Comparison of ENCODE assay signal across 36 cellular contexts in the genomic region with DNA sequence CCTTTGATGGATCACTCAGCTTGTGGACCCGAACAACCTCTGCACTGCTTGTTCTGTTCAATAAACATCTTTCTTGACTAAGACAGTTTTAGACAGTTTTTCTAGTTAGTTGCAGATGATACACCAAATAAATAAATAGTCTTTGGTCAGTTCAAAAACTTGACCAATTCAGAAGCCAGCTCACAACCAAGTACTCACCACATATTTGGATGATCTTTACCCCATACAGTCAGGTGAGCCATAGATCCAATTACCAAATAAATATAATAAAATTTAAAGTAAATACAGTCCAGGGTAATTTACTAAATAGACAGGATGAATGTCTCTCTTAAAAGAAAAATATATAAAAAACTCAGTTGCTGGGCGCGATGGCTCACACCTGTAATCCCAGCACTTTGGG. TPM values are rescaled to one million over a fixed set of nuclear protein-coding genes. Genes with fewer than 3 reads are reported as not detected.
"Had no signal": no experiment of that assay in that cellular context is flagged by ENCODE, and none has a peak within 500 bp of the region (broad histone marks: within the 10 kb centered on the region; RNA-seq: fewer than 3 reads in every experiment).

No MANE protein-coding gene starts in this region.

- H3K27me3 ChIP-seq: adrenal gland, body of pancreas, breast epithelium had no signal

- H3K4me2 ChIP-seq: PC-9 had no signal

- H3K4me3 ChIP-seq: adrenal gland, body of pancreas, breast epithelium, coronary artery, K562, PC-9 had no signal

- H3K36me3 ChIP-seq: adrenal gland, breast epithelium had no signal

- H2AFZ ChIP-seq: PC-9 had no signal

- DNase-seq: activated CD4-positive, alpha-beta T cell treated with anti-CD3 and anti-CD28 coated beads for 36 hours; activated CD4-positive, alpha-beta T cell treated with anti-CD3 and anti-CD28 coated beads, Interleukin-2, amount 10 ng/mL, durations not matched to agents 7 days and 5 days; activated CD4-positive, alpha-beta T cell treated with anti-CD3 and anti-CD28 coated beads, Interleukin-2, amount 50 U/mL, for 48 hours; activated CD8-positive, alpha-beta T cell treated with anti-CD3 and anti-CD28 coated beads, Interleukin-2, amount 10 ng/mL, durations not matched to agents 7 days and 5 days; activated gamma-delta T cell treated with Interleukin-2 at 50 U/mL for 16 hours; activated naive CD4-positive, alpha-beta T cell treated with anti-CD3 and anti-CD28 coated beads for 36 hours; activated T-cell treated with anti-CD3 and anti-CD28 coated beads, Interleukin-2, amount 50 U/mL, for 24 hours; adrenal gland; body of pancreas; NCI-H1105; NCI-H1417 treated with DMSO at 0.1 percent for 48 hours; NCI-H1694 treated with DMSO at 0.1 percent for 48 hours; NCI-H2029; NCI-H2107; NCI-H2171; NCI-H226; NCI-H446 treated with DMSO at 0.1 percent for 48 hours; NCI-H524; NCI-H82; NK-92 treated with Interleukin-12 subunit alpha and Interleukin-12 subunit beta, amount 100 ng/mL, for 24 hours; PC-9; SIG-M5; SW 1271; T-helper 1 cell; T-helper 2 cell; T-helper 9 cell had no signal

- H3K9me3 ChIP-seq: adrenal gland, body of pancreas, breast epithelium had no signal

- H3K4me1 ChIP-seq: adrenal gland, body of pancreas, breast epithelium had no signal

- H3K27ac ChIP-seq: adrenal gland, body of pancreas, breast epithelium, coronary artery, PC-9, RWPE1 had no signal

- ATAC-seq: activated CD4-positive, alpha-beta T cell treated with anti-CD3 and anti-CD28 coated beads for 36 hours; activated CD4-positive, CD25-positive, alpha-beta regulatory T cell treated with anti-CD3 and anti-CD28 coated beads, Interleukin-2, amount 50 U/mL, for 24 hours; activated CD8-positive, alpha-beta T cell treated with anti-CD3 and anti-CD28 coated beads, Interleukin-2, amount 10 ng/mL, durations not matched to agents 7 days and 5 days; activated naive CD4-positive, alpha-beta T cell treated with anti-CD3 and anti-CD28 coated beads, Interleukin-2, amount 50 U/mL, for 72 hours; body of pancreas; K562; Right ventricle myocardium inferior; WTC11 had no signal

RNA-seq across cellular contexts. Expression of a gene that starts 18.2 kb away (rescaled TPM):
- total RNA-seq: activated CD4-positive, alpha-beta T cell treated with anti-CD3 and anti-CD28 coated beads, Interleukin-2, amount 10 ng/mL, durations not matched to agents 7 days and 5 days; activated CD8-positive, alpha-beta T cell treated with anti-CD3 and anti-CD28 coated beads, Interleukin-2, amount 10 ng/mL, durations not matched to agents 7 days and 5 days; K562; MCF 10A; PC-9 had no signal
- polyA plus RNA-seq: K562 had no signal

RNA-seq across cellular contexts. Expression of a gene that starts 53.6 kb away (rescaled TPM):
- total RNA-seq: MCF 10A, SK-MEL-5 had no signal
